Comparison of ENCODE assay signal across 2 cellular contexts in genomic region chr17:54948380-54948779, GRCh38.
TF ChIP-seq lines count a peak whose summit lies in the region.

No MANE protein-coding gene starts in this region.

TF ChIP-seq in A549, 52 proteins besides CTCF, POLR2A, EP300 and RAD21 (continued from another document):
- no peak for TF ChIP-seq ELK1 (IDR thresholded peaks at IDR 0.05; ENCODE audit: low read depth, low read length)
- TF ChIP-seq REST (IDR thresholded peaks at IDR 0.05) = no peak
- TF ChIP-seq, protein P1, sequence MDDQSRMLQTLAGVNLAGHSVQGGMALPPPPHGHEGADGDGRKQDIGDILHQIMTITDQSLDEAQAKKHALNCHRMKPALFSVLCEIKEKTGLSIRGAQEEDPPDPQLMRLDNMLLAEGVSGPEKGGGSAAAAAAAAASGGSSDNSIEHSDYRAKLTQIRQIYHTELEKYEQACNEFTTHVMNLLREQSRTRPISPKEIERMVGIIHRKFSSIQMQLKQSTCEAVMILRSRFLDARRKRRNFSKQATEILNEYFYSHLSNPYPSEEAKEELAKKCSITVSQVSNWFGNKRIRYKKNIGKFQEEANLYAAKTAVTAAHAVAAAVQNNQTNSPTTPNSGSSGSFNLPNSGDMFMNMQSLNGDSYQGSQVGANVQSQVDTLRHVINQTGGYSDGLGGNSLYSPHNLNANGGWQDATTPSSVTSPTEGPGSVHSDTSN (IDR thresholded peaks at IDR 0.05) = no peak
- TF ChIP-seq HOXB5 (CRISPR knock-in tag; IDR thresholded peaks at IDR 0.05) = no peak
- no peak for TF ChIP-seq RARB (CRISPR knock-in tag; IDR thresholded peaks at IDR 0.05)
- TF ChIP-seq CEBPB (IDR thresholded peaks at IDR 0.05) = no peak
- TF ChIP-seq CHD2 (IDR thresholded peaks at IDR 0.05; ENCODE audit: low read length, partially characterized antibody) = no peak
- no peak for TF ChIP-seq BHLHE40 (IDR thresholded peaks at IDR 0.05; ENCODE audit: low read depth, low read length)
- no peak for TF ChIP-seq CHD4 (IDR thresholded peaks at IDR 0.05; ENCODE audit: borderline replicate concordance)
- no peak for TF ChIP-seq PHF8 (IDR thresholded peaks at IDR 0.05; ENCODE audit: borderline replicate concordance, low read depth)
- TF ChIP-seq TP53 (CRISPR knock-in tag; IDR thresholded peaks at IDR 0.05) = no peak

TF ChIP-seq in GM23338, 12 proteins besides CTCF, POLR2A, EP300 and RAD21 (continued from another document):
- TF ChIP-seq ETS1 (IDR thresholded peaks at IDR 0.05) = no peak
